Comparison of ENCODE assay signal across 15 cellular contexts in the genomic region with DNA sequence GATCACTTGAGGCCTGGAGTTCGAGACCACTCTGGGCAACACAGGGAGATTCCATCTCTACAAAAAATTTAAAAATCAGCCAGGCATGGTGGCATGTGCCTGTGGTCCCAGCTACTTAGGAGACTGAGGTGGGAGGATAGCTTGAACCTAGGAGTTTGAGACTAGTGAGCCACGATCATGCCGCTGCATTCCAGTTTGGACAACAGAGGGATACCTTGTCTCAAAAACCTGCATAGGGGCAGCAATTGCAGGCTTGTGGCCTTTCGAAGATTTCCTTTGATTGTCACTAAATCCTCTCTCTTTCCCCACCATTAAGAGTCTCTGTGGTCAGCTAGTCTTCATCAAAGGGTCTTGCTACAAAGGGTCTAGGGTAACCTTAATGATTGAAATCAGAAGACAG.
DNase-seq lines count a peak whose midpoint lies in the region; ATAC-seq, FAIRE-seq and TF ChIP-seq lines count a peak whose summit lies in the region.
"Had no signal": no experiment of that assay in that cellular context is flagged by ENCODE, and none has a peak within 500 bp of the region (broad histone marks: within the 10 kb centered on the region; RNA-seq: fewer than 3 reads in every experiment).

No MANE protein-coding gene starts in this region.

- CTCF ChIA-PET in OCI-LY7 (lab: Charles Lee; ENCODE audit: unreplicated experiment): no interaction called here

- H3K4ac ChIP-seq in mesenchymal stem cell (ENCODE audit: low read depth in 1 of 2, low read length in 2 of 2): peak overlapping the region in 1 of 2 experiments; percentile 8

- H3K9ac ChIP-seq in mesenchymal stem cell (ENCODE audit: low read length): no peak overlapping the region

- H3K27ac Mint-ChIP-seq in activated T-cell treated with anti-CD3 and anti-CD28 coated beads, Interleukin-2, amount 50 U/mL, for 24 hours: peak overlapping the region; percentile 98
- peak overlapping the region; percentile 76 for H3K27ac Mint-ChIP-seq in dendritic cell treated with granulocyte-macrophage colony-stimulating factor and Interleukin-4, amounts not matched to agents 40 ng/mL and 50 ng/mL, for 4 days
- peak overlapping the region; percentile 82 for H3K27ac Mint-ChIP-seq in stimulated activated memory B cell treated with anti-CD40 and anti-IgM and Interleukin-4, amounts not matched to agents 10 μg/mL and 1 μg/mL and 100 μg/mL, for 72 hours

- no peak overlapping the region for H3K23ac ChIP-seq in mesenchymal stem cell (ENCODE audit: low read length in 2 of 2)

- no peak overlapping the region for H2BK15ac ChIP-seq in mesenchymal stem cell (ENCODE audit: low read depth, poor library complexity, severe bottlenecking)

- no peak for FAIRE-seq in D721Med (lab: Jason Lieb, UNC)

- H2AFZ ChIP-seq in OCI-LY7 (ENCODE audit: low read length): no peak overlapping the region
- no peak overlapping the region for H2AFZ ChIP-seq in mesenchymal stem cell (ENCODE audit: low read depth, low read length)
- H2AFZ ChIP-seq: hepatocyte had no signal

- TF ChIP-seq POLR2A in ovary (IDR thresholded peaks at IDR 0.05): no peak

- no peak for DNase-seq in activated T-cell treated with anti-CD3 and anti-CD28 coated beads, Interleukin-2, amount 50 U/mL, for 24 hours
- no peak for DNase-seq in activated T-cell treated with anti-CD3 and anti-CD28 coated beads for 4 hours
- DNase-seq in OCI-LY7 (ENCODE audit: low spot score): no peak
- DNase-seq in mesenchymal stem cell: no peak
- DNase-seq in D721Med (ENCODE audit: insufficient read length, low spot score): no peak
- DNase-seq in ovary: no peak
- DNase-seq: brain microvascular endothelial cell, DMS79, OCI-M1 had no signal

- H3K27me3 Mint-ChIP-seq in activated T-cell treated with anti-CD3 and anti-CD28 coated beads, Interleukin-2, amount 50 U/mL, for 24 hours: no peaks in the 10 kb centered on the region
- H3K27me3 Mint-ChIP-seq in dendritic cell treated with granulocyte-macrophage colony-stimulating factor and Interleukin-4, amounts not matched to agents 40 ng/mL and 50 ng/mL, for 4 days: no peaks in the 10 kb centered on the region
- no peaks in the 10 kb centered on the region for H3K27me3 Mint-ChIP-seq in stimulated activated memory B cell treated with anti-CD40 and anti-IgM and Interleukin-4, amounts not matched to agents 10 μg/mL and 1 μg/mL and 100 μg/mL, for 72 hours
- H3K27me3 Mint-ChIP-seq: type B pancreatic cell had no signal

- H3K79me2 ChIP-seq in OCI-LY7 (ENCODE audit: insufficient read depth, low read depth, low read length): no peaks in the 10 kb centered on the region

- no peak overlapping the region for H2BK120ac ChIP-seq in mesenchymal stem cell (ENCODE audit: low read depth, low read length)

- no peaks in the 10 kb centered on the region for H3K27me3 ChIP-seq in mesenchymal stem cell (ENCODE audit: control insufficient read depth in 1 of 2, insufficient read depth in 1 of 2, low read length in 2 of 2)
- H3K27me3 ChIP-seq in ovary: no peaks in the 10 kb centered on the region
- H3K27me3 ChIP-seq: brain microvascular endothelial cell, hepatocyte had no signal

- H3K14ac ChIP-seq in mesenchymal stem cell (ENCODE audit: low read length in 2 of 2): no peak overlapping the region

- H4K91ac ChIP-seq in mesenchymal stem cell (ENCODE audit: low read length): no peak overlapping the region

- peaks cover 9% of the 10 kb centered on the region for H3K36me3 Mint-ChIP-seq in activated T-cell treated with anti-CD3 and anti-CD28 coated beads, Interleukin-2, amount 50 U/mL, for 24 hours (ENCODE audit: low read depth)
- H3K36me3 Mint-ChIP-seq in dendritic cell treated with granulocyte-macrophage colony-stimulating factor and Interleukin-4, amounts not matched to agents 40 ng/mL and 50 ng/mL, for 4 days (ENCODE audit: low read depth): peaks cover 8% of the 10 kb centered on the region
- H3K36me3 Mint-ChIP-seq in stimulated activated memory B cell treated with anti-CD40 and anti-IgM and Interleukin-4, amounts not matched to agents 10 μg/mL and 1 μg/mL and 100 μg/mL, for 72 hours: peaks cover 18% of the 10 kb centered on the region

- H3K4me1 ChIP-seq in OCI-LY7 (ENCODE audit: insufficient read depth, low read length, poor library complexity, severe bottlenecking) (peaks cover 50% of the 10 kb centered on the region), mesenchymal stem cell (ENCODE audit: control insufficient read depth, insufficient read depth, low read depth, low read length) (peaks cover 20% of the 10 kb centered on the region), ovary (ENCODE audit: insufficient read depth) (peaks cover 2% of the 10 kb centered on the region)

- H3K27ac ChIP-seq in OCI-LY7 (ENCODE audit: low read depth, low read length, poor library complexity, severe bottlenecking): no peak overlapping the region
- H3K27ac ChIP-seq in mesenchymal stem cell (ENCODE audit: low read length, poor library complexity, severe bottlenecking): no peak overlapping the region
- no peak overlapping the region for H3K27ac ChIP-seq in ovary
- H3K27ac ChIP-seq: brain microvascular endothelial cell, hepatocyte had no signal

- H3K79me1 ChIP-seq in mesenchymal stem cell (replicated peaks; ENCODE audit: low read length, poor library complexity, severe bottlenecking): peaks cover 3% of the 10 kb centered on the region

- H3K9me2 ChIP-seq in OCI-LY7 (ENCODE audit: insufficient read depth, low read length): no peaks in the 10 kb centered on the region

- H3K18ac ChIP-seq in mesenchymal stem cell (ENCODE audit: low read depth in 1 of 2, low read length in 2 of 2): peak overlapping the region in 1 of 2 experiments; percentile 61

- 100% methylated on average over 3 of the region's 4 CpGs for WGBS in mesenchymal stem cell
- WGBS in ovary, 3 donors: 91 to 95% (median 91%) methylated on average over 4 of the region's 4 CpGs

- POLR2A ChIA-PET in OCI-LY7 (lab: Charles Lee): interaction anchor here (0.6 to 0.7 kb wide), 3 partner anchors 9 to 151 kb away, joined by 3 to 4 read pairs (median 3); no protein-coding TSS in a partner anchor

- peaks cover 7% of the 10 kb centered on the region; the same call in 1 of the 2 replicates for H4K20me1 ChIP-seq in OCI-LY7 (ENCODE audit: insufficient read depth, low read length)

- TF ChIP-seq EP300 in ovary (IDR thresholded peaks at IDR 0.05): no peak

- TF ChIP-seq CTCF in OCI-LY7 (conservative IDR thresholded peaks at IDR 0.05; ENCODE audit: low read length) (no peak), D721Med (IDR thresholded peaks at IDR 0.05; ENCODE audit: insufficient read depth, missing control alignments) (no peak), ovary (IDR thresholded peaks at IDR 0.05) (no peak)

- H2BK5ac ChIP-seq in mesenchymal stem cell (ENCODE audit: low read depth, low read length, poor library complexity, severe bottlenecking): no peak overlapping the region

- H3K4me2 ChIP-seq in OCI-LY7 (ENCODE audit: low read length) (peak overlapping the region; percentile 69), mesenchymal stem cell (ENCODE audit: low read length, poor library complexity, severe bottlenecking) (no peak overlapping the region)
- H3K4me2 ChIP-seq: hepatocyte, smooth muscle cell had no signal

- H3K4me3 Mint-ChIP-seq in activated T-cell treated with anti-CD3 and anti-CD28 coated beads, Interleukin-2, amount 50 U/mL, for 24 hours: peak overlapping the region; percentile 87
- H3K4me3 Mint-ChIP-seq in dendritic cell treated with granulocyte-macrophage colony-stimulating factor and Interleukin-4, amounts not matched to agents 40 ng/mL and 50 ng/mL, for 4 days: no peak overlapping the region
- peak overlapping the region; percentile 78 for H3K4me3 Mint-ChIP-seq in stimulated activated memory B cell treated with anti-CD40 and anti-IgM and Interleukin-4, amounts not matched to agents 10 μg/mL and 1 μg/mL and 100 μg/mL, for 72 hours
- H3K4me3 Mint-ChIP-seq: type B pancreatic cell had no signal

- no peak overlapping the region for H2AK5ac ChIP-seq in mesenchymal stem cell (ENCODE audit: low read length, severe bottlenecking)

- H4K8ac ChIP-seq in mesenchymal stem cell (ENCODE audit: low read length): no peak overlapping the region

- H3K4me1 Mint-ChIP-seq in activated T-cell treated with anti-CD3 and anti-CD28 coated beads, Interleukin-2, amount 50 U/mL, for 24 hours (ENCODE audit: low read depth): peaks cover 83% of the 10 kb centered on the region
- peaks cover 82% of the 10 kb centered on the region for H3K4me1 Mint-ChIP-seq in dendritic cell treated with granulocyte-macrophage colony-stimulating factor and Interleukin-4, amounts not matched to agents 40 ng/mL and 50 ng/mL, for 4 days (ENCODE audit: low read depth)
- peaks cover 94% of the 10 kb centered on the region for H3K4me1 Mint-ChIP-seq in stimulated activated memory B cell treated with anti-CD40 and anti-IgM and Interleukin-4, amounts not matched to agents 10 μg/mL and 1 μg/mL and 100 μg/mL, for 72 hours

- no peak for ATAC-seq in stimulated activated memory B cell treated with anti-CD40 and anti-IgM and Interleukin-4, amounts not matched to agents 10 μg/mL and 1 μg/mL and 100 μg/mL, for 72 hours
- ATAC-seq: left lobe of liver had no signal

- no peak overlapping the region for H2BK12ac ChIP-seq in mesenchymal stem cell (ENCODE audit: low read length in 2 of 2)

- no TSS peak for BruUV-seq in OCI-LY7 (replicated peaks; lab: Mats Ljungman, UMichigan)

- H3K36me3 ChIP-seq in OCI-LY7 (ENCODE audit: insufficient read depth, low read length) (no peaks in the 10 kb centered on the region), mesenchymal stem cell (ENCODE audit: control insufficient read depth in 1 of 2, insufficient read depth in 2 of 2, low read depth in 1 of 2, low read length in 2 of 2) (peaks cover 0 to 3% of the 10 kb centered on the region in 2 experiments), ovary (no peaks in the 10 kb centered on the region)
- H3K36me3 ChIP-seq: brain microvascular endothelial cell had no signal

- H3K4me3 ChIP-seq in OCI-LY7 (ENCODE audit: low read depth, low read length, poor library complexity, severe bottlenecking) (no peak overlapping the region), mesenchymal stem cell (ENCODE audit: insufficient read depth in 1 of 2, low read depth in 1 of 2, low read length in 2 of 2) (no peak overlapping the region), ovary (no peak overlapping the region)
- H3K4me3 ChIP-seq: hepatocyte, smooth muscle cell had no signal

- intact Hi-C loops in OCI-LY7 (cut with micrococcal nuclease; ENCODE audit: unreplicated experiment): loop anchor here (10.0 kb wide), 1 partner anchor 891 kb away; the partner anchor contains the start of genes ADAT2 and PEX3
- intact Hi-C loops in dendritic cell treated with granulocyte-macrophage colony-stimulating factor and Interleukin-4, amounts not matched to agents 40 ng/mL and 50 ng/mL, for 4 days (cut with micrococcal nuclease): no loop called here
- intact Hi-C loops in ovary (cut with DNase I): no loop called here

- peaks cover 4% of the 10 kb centered on the region for H3K9me3 Mint-ChIP-seq in activated T-cell treated with anti-CD3 and anti-CD28 coated beads, Interleukin-2, amount 50 U/mL, for 24 hours
- H3K9me3 Mint-ChIP-seq in dendritic cell treated with granulocyte-macrophage colony-stimulating factor and Interleukin-4, amounts not matched to agents 40 ng/mL and 50 ng/mL, for 4 days: no peaks in the 10 kb centered on the region
- H3K9me3 Mint-ChIP-seq in stimulated activated memory B cell treated with anti-CD40 and anti-IgM and Interleukin-4, amounts not matched to agents 10 μg/mL and 1 μg/mL and 100 μg/mL, for 72 hours: peaks cover 3% of the 10 kb centered on the region

- H3K9me3 ChIP-seq in OCI-LY7 (ENCODE audit: low read length): no peaks in the 10 kb centered on the region
- no peaks in the 10 kb centered on the region for H3K9me3 ChIP-seq in mesenchymal stem cell (ENCODE audit: control insufficient read depth, low read length)
- H3K9me3 ChIP-seq in ovary: no peaks in the 10 kb centered on the region
